Comparison of ENCODE assay signal across 8 cellular contexts in genomic region chr5:72330712-72331111, GRCh38.
"Had no signal": no experiment of that assay in that cellular context is flagged by ENCODE, and none has a peak within 500 bp of the region (broad histone marks: within the 10 kb centered on the region; RNA-seq: fewer than 3 reads in every experiment).

No MANE protein-coding gene starts in this region.

- DNase-seq: GM23248, GOT3, H7, H9, HCEC 1CT, HFFc6 had no signal

- H3K27ac Mint-ChIP-seq: HFFc6 had no signal

- H3K4me3 ChIP-seq: GM23248, HAP-1 had no signal

- H3K9me3 Mint-ChIP-seq: H9, HFFc6 had no signal

- H2AFZ ChIP-seq: GM23248 had no signal

- H3K27ac ChIP-seq: GM23248 had no signal

- H3K9me3 ChIP-seq: HAP-1 had no signal

- H3K4me3 Mint-ChIP-seq: H9, HFFc6 had no signal

- H3K4me1 ChIP-seq: HAP-1 had no signal

- ATAC-seq: HCT116 had no signal
